Comparison of ENCODE assay signal across 28 cellular contexts in the genomic region with DNA sequence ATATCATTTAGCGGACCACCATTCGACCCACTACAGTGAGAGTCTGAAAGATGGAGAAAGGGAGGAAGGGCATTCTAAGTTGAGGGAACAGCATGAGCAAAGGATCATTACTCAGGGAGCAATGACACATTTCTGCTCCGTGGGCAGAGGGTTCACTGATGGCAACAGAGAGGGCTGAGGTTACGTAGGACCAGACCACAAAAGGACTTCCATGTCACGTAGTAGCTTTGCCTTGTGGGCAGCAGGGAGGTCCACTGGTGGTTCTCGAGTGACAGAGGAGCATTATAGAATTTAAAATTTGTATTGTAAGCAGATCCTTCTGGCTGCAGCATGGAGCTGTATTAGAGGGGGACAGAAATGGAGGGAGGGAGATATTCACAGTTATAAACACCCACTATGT.
DNase-seq lines count a peak whose midpoint lies in the region; ATAC-seq and TF ChIP-seq lines count a peak whose summit lies in the region.
"Had no signal": no experiment of that assay in that cellular context is flagged by ENCODE, and none has a peak within 500 bp of the region (broad histone marks: within the 10 kb centered on the region; RNA-seq: fewer than 3 reads in every experiment).

No MANE protein-coding gene starts in this region.

- H3K27ac ChIP-seq in ascending aorta (peak overlapping the region; percentile 24 to 49), vagina (no peak overlapping the region), MM.1S (ENCODE audit: low read length) (no peak overlapping the region)
- H3K27ac ChIP-seq: A549; BLaER1 treated with 17β-estradiol and CSF1 and Interleukin-3, amounts not matched to agents 10 nM and 100 nM; PC-9; SJSA1 had no signal

- peaks cover 9% of the 10 kb centered on the region for H3K9me3 Mint-ChIP-seq in osteocyte (ENCODE audit: unreplicated experiment)
- peaks cover 0 to 17% (median 10%) of the 10 kb centered on the region in 3 donors for H3K9me3 Mint-ChIP-seq in T-cell

- H3K27me3 ChIP-seq in ascending aorta (no peaks in the 10 kb centered on the region), vagina (no peaks in the 10 kb centered on the region), MM.1S (replicated peaks; ENCODE audit: insufficient read depth, low read length) (no peaks in the 10 kb centered on the region)
- H3K27me3 ChIP-seq: BLaER1 treated with 17β-estradiol and CSF1 and Interleukin-3, amounts not matched to agents 10 nM and 100 nM; SJSA1 had no signal

- H3K4me1 Mint-ChIP-seq in osteocyte (ENCODE audit: unreplicated experiment) (peaks cover 51% of the 10 kb centered on the region), T-cell (no peaks in the 10 kb centered on the region)
- H3K4me1 Mint-ChIP-seq: CD4-positive, alpha-beta memory T cell had no signal

- no peak for ATAC-seq in T-cell (replicated peaks in 1 of 4)
- ATAC-seq: A549, GM12878, GM23338, K562 had no signal

- POLR2A ChIA-PET in T-cell (lab: Charles Lee), result no interaction called here

- TF ChIP-seq CTCF in ascending aorta (IDR thresholded peaks at IDR 0.05), result no peak
- TF ChIP-seq CTCF in osteocyte (IDR thresholded peaks at IDR 0.05), result no peak
- no peak for TF ChIP-seq CTCF in vagina (IDR thresholded peaks at IDR 0.05)
- TF ChIP-seq CTCF in GM10266 (IDR thresholded peaks at IDR 0.05; ENCODE audit: control insufficient read depth, insufficient read depth, low read depth, missing control alignments), result no peak
- no peak for TF ChIP-seq CTCF in MM.1S (IDR thresholded peaks at IDR 0.05; ENCODE audit: low read length)

- intact Hi-C loops in ascending aorta (cut with DNase I) (no loop called here), vagina (cut with DNase I) (no loop called here)

- H3K4me3 Mint-ChIP-seq in osteocyte (ENCODE audit: unreplicated experiment) (no peak overlapping the region), T-cell (no peak overlapping the region)
- H3K4me3 Mint-ChIP-seq: CD4-positive, alpha-beta memory T cell; GM23338; H9 had no signal

- no peak overlapping the region for H2AFZ ChIP-seq in MM.1S (ENCODE audit: low read length)
- H2AFZ ChIP-seq: GM23338, PC-9 had no signal

- H3K9me3 ChIP-seq in ascending aorta (no peaks in the 10 kb centered on the region), vagina (no peaks in the 10 kb centered on the region), MM.1S (replicated peaks; ENCODE audit: insufficient read depth, low read length) (no peaks in the 10 kb centered on the region)
- H3K9me3 ChIP-seq: A549, SJSA1 had no signal

- no peaks in the 10 kb centered on the region for H3K9me2 ChIP-seq in MM.1S (replicated peaks; ENCODE audit: insufficient read depth, low read length)

- no peaks in the 10 kb centered on the region for H4K20me1 ChIP-seq in MM.1S (ENCODE audit: insufficient read depth, low read length)
- H4K20me1 ChIP-seq: BLaER1 treated with 17β-estradiol and CSF1 and Interleukin-3, amounts not matched to agents 10 nM and 100 nM had no signal

- DNase-seq in LHCN-M2 (ENCODE audit: low read depth), result peak; percentile 46
- no peak for DNase-seq in ascending aorta (ENCODE audit: low spot score in 2 of 2)
- peak; percentile 19 for DNase-seq in osteocyte (ENCODE audit: extremely low spot score, unreplicated experiment)
- DNase-seq in vagina (ENCODE audit: extremely low spot score in 2 of 2), result peak; percentile 25 to 44
- no peak for DNase-seq in T-cell
- DNase-seq in GM10266 (ENCODE audit: extremely low spot score), result no peak
- no peak for DNase-seq in MM.1S
- DNase-seq: AML-193; CD4-positive, alpha-beta memory T cell; COR-L47; DMS53; H9; Kasumi-1; NCI-H1048; NCI-H1417; NCI-H1694; NCI-H2029 treated with DMSO at 0.1 percent for 48 hours; NCI-H446 treated with DMSO at 0.1 percent for 48 hours; NCI-H526; PC-9; Right ventricle myocardium superior; RPMI8226 had no signal

- H3K27me3 Mint-ChIP-seq in osteocyte (ENCODE audit: unreplicated experiment) (no peaks in the 10 kb centered on the region), T-cell (peaks cover 18 to 35% of the 10 kb centered on the region in 2 donors)

- H3K36me3 ChIP-seq in ascending aorta, result no peaks in the 10 kb centered on the region
- no peaks in the 10 kb centered on the region for H3K36me3 ChIP-seq in vagina
- H3K36me3 ChIP-seq in MM.1S (replicated peaks; ENCODE audit: insufficient read depth, low read length), result no peaks in the 10 kb centered on the region
- H3K36me3 ChIP-seq: BLaER1 treated with 17β-estradiol and CSF1 and Interleukin-3, amounts not matched to agents 10 nM and 100 nM; SJSA1 had no signal

- H3K36me3 Mint-ChIP-seq in osteocyte (ENCODE audit: unreplicated experiment), result peaks cover 3% of the 10 kb centered on the region
- no peaks in the 10 kb centered on the region for H3K36me3 Mint-ChIP-seq in T-cell
- H3K36me3 Mint-ChIP-seq: CD4-positive, alpha-beta memory T cell had no signal

- H3K4me3 ChIP-seq in ascending aorta, result no peak overlapping the region
- H3K4me3 ChIP-seq in vagina, result no peak overlapping the region
- H3K4me3 ChIP-seq in MM.1S (ENCODE audit: low read length), result no peak overlapping the region
- H3K4me3 ChIP-seq: A549; BLaER1 treated with 17β-estradiol and CSF1 and Interleukin-3, amounts not matched to agents 10 nM and 100 nM; GM12878; GM23338; K562; PC-9; SJSA1 had no signal

- CTCF ChIA-PET in T-cell (lab: Charles Lee), result no interaction called here

- H3K79me2 ChIP-seq in MM.1S (ENCODE audit: low read length), result no peaks in the 10 kb centered on the region

- H3K27ac Mint-ChIP-seq in osteocyte (ENCODE audit: unreplicated experiment) (no peak overlapping the region), T-cell (no peak overlapping the region)
- H3K27ac Mint-ChIP-seq: CD4-positive, alpha-beta memory T cell; GM23338; H9 had no signal

- H3K4me2 ChIP-seq in MM.1S (ENCODE audit: low read depth, low read length), result no peak overlapping the region
- H3K4me2 ChIP-seq: A549; BLaER1 treated with 17β-estradiol and CSF1 and Interleukin-3, amounts not matched to agents 10 nM and 100 nM; GM23338; PC-9 had no signal

- no peak overlapping the region for H3K9ac ChIP-seq in MM.1S (ENCODE audit: low read length)
- H3K9ac ChIP-seq: BLaER1 treated with 17β-estradiol and CSF1 and Interleukin-3, amounts not matched to agents 10 nM and 100 nM had no signal

- TF ChIP-seq POLR2A in vagina (IDR thresholded peaks at IDR 0.05), result no peak

- no peaks in the 10 kb centered on the region for H3F3A ChIP-seq in MM.1S (ENCODE audit: insufficient read depth, low read length)

- peaks cover 14 to 53% of the 10 kb centered on the region in 2 donors for H3K4me1 ChIP-seq in ascending aorta
- H3K4me1 ChIP-seq in vagina, result peaks cover 13% of the 10 kb centered on the region
- H3K4me1 ChIP-seq in MM.1S (ENCODE audit: low read length), result no peaks in the 10 kb centered on the region

Comparison
In these comparisons a context has a peak if more than half of its experiments do, and no peak if none do; other contexts are left out.
1. DNase-seq: peak in LHCN-M2 (single experiment), osteocyte (single experiment) and vagina (2 of 2); none in ascending aorta (0 of 2), T-cell (0 of 34), GM10266 (single experiment) and MM.1S (single experiment).
2. H3K27ac ChIP-seq: peak in ascending aorta (2 of 2); none in vagina (single experiment) and MM.1S (single experiment).